Comparison of ENCODE assay signal across 9 cellular contexts in the genomic region with DNA sequence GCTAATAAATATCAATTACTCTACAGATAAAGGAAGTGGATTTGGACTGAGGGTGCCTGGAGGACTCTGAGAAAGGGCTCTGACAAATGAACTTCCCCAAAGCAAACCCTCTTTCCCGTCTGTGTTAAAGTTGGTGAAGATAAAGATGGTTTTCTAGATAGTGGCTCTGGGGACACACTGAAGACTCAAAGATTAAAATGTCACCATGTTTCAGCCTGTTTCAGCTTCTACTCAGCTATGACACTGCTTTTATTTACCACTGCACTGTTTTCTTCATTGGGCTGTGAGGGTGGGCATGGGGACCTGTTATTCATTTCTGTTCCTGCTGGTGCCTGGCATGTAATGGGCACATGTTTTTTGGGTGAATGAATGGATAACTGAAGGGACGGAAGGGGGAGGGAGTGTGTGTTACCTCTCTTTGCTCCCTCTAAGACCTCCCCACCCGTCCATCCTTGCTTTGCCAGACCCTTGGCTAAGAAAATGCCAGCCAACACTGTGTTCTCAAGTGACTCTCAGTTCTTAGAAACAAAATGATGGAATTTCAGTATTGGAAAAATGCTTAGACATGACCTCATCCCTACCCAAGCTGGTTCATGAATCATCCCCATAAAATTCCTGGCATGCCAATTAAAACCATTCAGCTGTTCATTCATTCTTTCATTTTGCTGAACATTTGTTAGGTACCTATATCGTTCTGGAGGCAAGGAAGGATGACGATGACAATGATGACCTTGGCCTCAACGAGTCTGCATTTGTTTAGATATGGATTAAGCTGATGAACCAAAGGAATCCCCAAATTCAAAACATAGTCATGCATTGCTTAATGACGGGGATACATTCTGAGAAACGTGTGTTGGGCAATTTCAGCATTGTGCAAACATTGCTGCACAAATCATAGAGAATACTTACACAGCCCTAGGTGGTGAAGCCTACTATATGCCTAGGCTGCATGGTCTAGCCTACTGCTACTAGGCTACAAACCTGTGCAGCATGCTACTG. TPM values are rescaled to one million over a fixed set of nuclear protein-coding genes. Genes with fewer than 3 reads are reported as not detected.
DNase-seq lines count a peak whose midpoint lies in the region; ATAC-seq and TF ChIP-seq lines count a peak whose summit lies in the region.
"Had no signal": no experiment of that assay in that cellular context is flagged by ENCODE, and none has a peak within 500 bp of the region (broad histone marks: within the 10 kb centered on the region; RNA-seq: fewer than 3 reads in every experiment).

No MANE protein-coding gene starts in this region.

- no peak overlapping the region for H3K4me3 ChIP-seq in body of pancreas
- H3K4me3 ChIP-seq: GM23338 had no signal

- ATAC-seq in body of pancreas (peak; percentile 75), HG03135 (IDR thresholded peaks at IDR 0.05; ENCODE audit: unreplicated experiment) (no peak), HG02798 (IDR thresholded peaks at IDR 0.05; ENCODE audit: poor library complexity, unreplicated experiment) (no peak)
- ATAC-seq: GM23338 had no signal

- no peaks in the 10 kb centered on the region for H3K4me1 ChIP-seq in body of pancreas

- H3K9me3 ChIP-seq in body of pancreas, result no peaks in the 10 kb centered on the region

- 29 to 36% methylated on average over 8 of the region's 8 CpGs for WGBS in body of pancreas, 2 donors

- peak overlapping the region in 1 of 4 donors; percentile 10 for H3K27ac ChIP-seq in body of pancreas

- DNase-seq in AML-193 (lab: John Stamatoyannopoulos, UW) (peak; percentile 83 to 88), Kasumi-1 (lab: John Stamatoyannopoulos, UW) (peak; percentile 71 to 82), body of pancreas (peak in 1 of 4 donors; percentile 51), lung microvascular endothelial cell (ENCODE audit: low read depth in 2 of 2) (peak; percentile 78 to 80), OCI-M2 (lab: John Stamatoyannopoulos, UW; ENCODE audit: unreplicated experiment) (no peak)
- DNase-seq in stimulated activated CD4-positive, alpha-beta T cell treated with anti-CD3 and anti-CD28 coated beads, Interleukin-4, amount 100 ng/mL, for 24 hours, result no peak

- no peaks in the 10 kb centered on the region for H3K36me3 ChIP-seq in body of pancreas (replicated peaks in 1 of 2; ENCODE audit: insufficient read depth in 1 of 2, low read depth in 2 of 2)

- H3K27me3 ChIP-seq in body of pancreas, result no peaks in the 10 kb centered on the region

- no peak for TF ChIP-seq CTCF in body of pancreas (IDR thresholded peaks at IDR 0.05)

- intact Hi-C loops in body of pancreas (cut with DNase I), result no loop called here

- no peak for TF ChIP-seq POLR2A in body of pancreas (IDR thresholded peaks at IDR 0.05)

RNA-seq across cellular contexts. Expression of a gene that starts 13.4 kb away (rescaled TPM):
- 1 to 10 TPM; 1.3 to 4.9 TPM for total RNA-seq in body of pancreas
- total RNA-seq in lung microvascular endothelial cell, result 13.1 and 17.9 TPM in 2 replicates

RNA-seq across cellular contexts. Expression of a gene that starts 18.6 kb away (rescaled TPM):
- total RNA-seq in body of pancreas, result 1 to 10 TPM in 1 of 2 donors, not detected in 1; 3.1 TPM
- 4.6 and 17.0 TPM in 2 replicates for total RNA-seq in lung microvascular endothelial cell

Comparison
In these comparisons a context has a peak if more than half of its experiments do, and no peak if none do; other contexts are left out.
1. DNase-seq: peak in AML-193 (2 of 2), Kasumi-1 (2 of 2) and lung microvascular endothelial cell (2 of 2); none in stimulated activated CD4-positive, alpha-beta T cell treated with anti-CD3 and anti-CD28 coated beads, Interleukin-4, amount 100 ng/mL, for 24 hours (single experiment) and OCI-M2 (single experiment).